In the genomic region with DNA sequence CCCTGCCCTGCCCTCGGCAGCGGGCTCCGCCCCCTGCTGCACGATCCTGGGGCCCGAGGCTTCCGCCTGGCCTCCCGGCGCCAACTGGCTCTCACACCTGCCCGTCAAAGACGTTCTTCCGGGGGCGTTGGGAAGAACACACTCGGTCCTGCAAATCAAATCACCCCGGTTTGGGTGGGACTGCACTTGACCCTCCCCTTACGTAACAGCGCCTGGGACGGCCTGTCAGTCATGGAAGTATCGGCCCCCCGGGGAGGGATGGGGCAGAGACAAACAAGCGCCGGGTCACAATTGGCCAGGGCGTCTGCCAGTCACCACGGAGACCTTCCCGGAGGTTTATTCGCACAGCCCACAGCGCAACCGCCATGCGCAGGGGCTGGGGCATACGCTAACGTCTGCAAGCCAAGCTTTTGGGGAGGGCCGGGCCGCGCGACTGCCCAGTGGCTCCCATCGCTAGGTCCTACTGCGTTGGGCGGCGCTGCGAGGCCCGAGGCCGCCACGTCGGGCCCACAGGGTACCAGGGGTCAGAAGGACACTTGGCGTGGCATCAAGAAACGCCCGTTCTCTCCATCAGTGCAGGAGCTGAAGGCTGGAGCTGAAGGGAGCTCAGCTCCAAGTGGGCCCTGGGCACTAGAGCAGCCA, we compare ENCODE assay signal across 1 cellular context.
A peak's percentile ranks its signal among the peaks of the same experiment; 100 is the strongest.
TF ChIP-seq lines count a peak whose summit lies in the region.

No MANE protein-coding gene starts in this region.

TF ChIP-seq in K562, 482 proteins besides CTCF, POLR2A, EP300 and RAD21 (continued from another document and continues in another):
- TF ChIP-seq TSC22D4 (tag; IDR thresholded peaks at IDR 0.05), result no peak
- TF ChIP-seq, protein P1, sequence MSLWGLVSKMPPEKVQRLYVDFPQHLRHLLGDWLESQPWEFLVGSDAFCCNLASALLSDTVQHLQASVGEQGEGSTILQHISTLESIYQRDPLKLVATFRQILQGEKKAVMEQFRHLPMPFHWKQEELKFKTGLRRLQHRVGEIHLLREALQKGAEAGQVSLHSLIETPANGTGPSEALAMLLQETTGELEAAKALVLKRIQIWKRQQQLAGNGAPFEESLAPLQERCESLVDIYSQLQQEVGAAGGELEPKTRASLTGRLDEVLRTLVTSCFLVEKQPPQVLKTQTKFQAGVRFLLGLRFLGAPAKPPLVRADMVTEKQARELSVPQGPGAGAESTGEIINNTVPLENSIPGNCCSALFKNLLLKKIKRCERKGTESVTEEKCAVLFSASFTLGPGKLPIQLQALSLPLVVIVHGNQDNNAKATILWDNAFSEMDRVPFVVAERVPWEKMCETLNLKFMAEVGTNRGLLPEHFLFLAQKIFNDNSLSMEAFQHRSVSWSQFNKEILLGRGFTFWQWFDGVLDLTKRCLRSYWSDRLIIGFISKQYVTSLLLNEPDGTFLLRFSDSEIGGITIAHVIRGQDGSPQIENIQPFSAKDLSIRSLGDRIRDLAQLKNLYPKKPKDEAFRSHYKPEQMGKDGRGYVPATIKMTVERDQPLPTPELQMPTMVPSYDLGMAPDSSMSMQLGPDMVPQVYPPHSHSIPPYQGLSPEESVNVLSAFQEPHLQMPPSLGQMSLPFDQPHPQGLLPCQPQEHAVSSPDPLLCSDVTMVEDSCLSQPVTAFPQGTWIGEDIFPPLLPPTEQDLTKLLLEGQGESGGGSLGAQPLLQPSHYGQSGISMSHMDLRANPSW (CRISPR knock-in tag; IDR thresholded peaks at IDR 0.05), result no peak
- no peak for TF ChIP-seq SNIP1 (IDR thresholded peaks at IDR 0.05; ENCODE audit: low read depth)
- TF ChIP-seq KLF13 (tag; IDR thresholded peaks at IDR 0.05; ENCODE audit: borderline replicate concordance, low read depth), result no peak
- no peak for TF ChIP-seq HNRNPH1 (optimal IDR thresholded peaks at IDR 0.05; ENCODE audit: low read depth, low read length)
- peak; percentile 92 for TF ChIP-seq ATF7 (IDR thresholded peaks at IDR 0.05)
- peak; percentile 86 for TF ChIP-seq RBFOX2 (IDR thresholded peaks at IDR 0.05; ENCODE audit: low read depth, low read length)
- peak; percentile 13; the same call in 1 of the 2 replicates for TF ChIP-seq RNF2 (IDR thresholded peaks at IDR 0.05)
- no peak for TF ChIP-seq ZNF311 (CRISPR knock-in tag; IDR thresholded peaks at IDR 0.05)
- TF ChIP-seq NCOR1 (IDR thresholded peaks at IDR 0.05), result no peak
- TF ChIP-seq C11orf30 (IDR thresholded peaks at IDR 0.05; ENCODE audit: low read depth), result no peak
- TF ChIP-seq, protein P2, sequence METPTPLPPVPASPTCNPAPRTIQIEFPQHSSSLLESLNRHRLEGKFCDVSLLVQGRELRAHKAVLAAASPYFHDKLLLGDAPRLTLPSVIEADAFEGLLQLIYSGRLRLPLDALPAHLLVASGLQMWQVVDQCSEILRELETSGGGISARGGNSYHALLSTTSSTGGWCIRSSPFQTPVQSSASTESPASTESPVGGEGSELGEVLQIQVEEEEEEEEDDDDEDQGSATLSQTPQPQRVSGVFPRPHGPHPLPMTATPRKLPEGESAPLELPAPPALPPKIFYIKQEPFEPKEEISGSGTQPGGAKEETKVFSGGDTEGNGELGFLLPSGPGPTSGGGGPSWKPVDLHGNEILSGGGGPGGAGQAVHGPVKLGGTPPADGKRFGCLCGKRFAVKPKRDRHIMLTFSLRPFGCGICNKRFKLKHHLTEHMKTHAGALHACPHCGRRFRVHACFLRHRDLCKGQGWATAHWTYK (CRISPR knock-in tag; IDR thresholded peaks at IDR 0.05), result 0 out of 2 replicates have a peak, but pooled peaks have one; percentile 23
- TF ChIP-seq, protein P3, sequence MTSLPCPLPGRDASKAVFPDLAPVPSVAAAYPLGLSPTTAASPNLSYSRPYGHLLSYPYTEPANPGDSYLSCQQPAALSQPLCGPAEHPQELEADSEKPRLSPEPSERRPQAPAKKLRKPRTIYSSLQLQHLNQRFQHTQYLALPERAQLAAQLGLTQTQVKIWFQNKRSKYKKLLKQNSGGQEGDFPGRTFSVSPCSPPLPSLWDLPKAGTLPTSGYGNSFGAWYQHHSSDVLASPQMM (CRISPR knock-in tag; IDR thresholded peaks at IDR 0.05), result no peak
- no peak for TF ChIP-seq ZBTB11 (CRISPR knock-in tag; IDR thresholded peaks at IDR 0.05)
- TF ChIP-seq THRB (CRISPR knock-in tag; conservative IDR thresholded peaks at IDR 0.05), result no peak
- TF ChIP-seq GABPA (tag; conservative IDR thresholded peaks at IDR 0.05; ENCODE audit: low read depth), result peak; percentile 95
- peak in 1 of 2 experiments; percentile 41 for TF ChIP-seq E2F6 (IDR thresholded peaks at IDR 0.05; ENCODE audit: borderline replicate concordance in 1 of 2, extremely low read depth in 1 of 2, insufficient read depth in 1 of 2, insufficient read length in 1 of 2, low read depth in 1 of 2, low read length in 1 of 2, poor library complexity in 1 of 2, severe bottlenecking in 1 of 2)
- no peak for TF ChIP-seq FOXP4 (CRISPR knock-in tag; IDR thresholded peaks at IDR 0.05; ENCODE audit: borderline replicate concordance)
- TF ChIP-seq UBTF (IDR thresholded peaks at IDR 0.05; ENCODE audit: borderline replicate concordance in 1 of 2, low read depth in 2 of 2, low read length in 2 of 2), result no peak
- no peak for TF ChIP-seq RFX7 (CRISPR knock-in tag; IDR thresholded peaks at IDR 0.05)
- TF ChIP-seq ZNF445 (CRISPR knock-in tag; IDR thresholded peaks at IDR 0.05; ENCODE audit: low read depth), result no peak
- TF ChIP-seq ELF4 (CRISPR knock-in tag; IDR thresholded peaks at IDR 0.05), result no peak
- TF ChIP-seq E4F1 (CRISPR knock-in tag; IDR thresholded peaks at IDR 0.05; ENCODE audit: borderline replicate concordance), result no peak
- TF ChIP-seq PTBP1 (IDR thresholded peaks at IDR 0.05; ENCODE audit: low read depth, low read length), result no peak
- no peak for TF ChIP-seq ZNF699 (CRISPR knock-in tag; IDR thresholded peaks at IDR 0.05; ENCODE audit: insufficient replicate concordance)
- TF ChIP-seq, protein P4, sequence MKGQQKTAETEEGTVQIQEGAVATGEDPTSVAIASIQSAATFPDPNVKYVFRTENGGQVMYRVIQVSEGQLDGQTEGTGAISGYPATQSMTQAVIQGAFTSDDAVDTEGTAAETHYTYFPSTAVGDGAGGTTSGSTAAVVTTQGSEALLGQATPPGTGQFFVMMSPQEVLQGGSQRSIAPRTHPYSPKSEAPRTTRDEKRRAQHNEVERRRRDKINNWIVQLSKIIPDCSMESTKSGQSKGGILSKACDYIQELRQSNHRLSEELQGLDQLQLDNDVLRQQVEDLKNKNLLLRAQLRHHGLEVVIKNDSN (CRISPR knock-in tag; IDR thresholded peaks at IDR 0.05), result no peak
- peak; percentile 85 for TF ChIP-seq CEBPG (CRISPR knock-in tag; IDR thresholded peaks at IDR 0.05)
- peak; percentile 74 to 78 for TF ChIP-seq CEBPG (tag; conservative IDR thresholded peaks at IDR 0.05 in 1 of 2, IDR thresholded peaks at IDR 0.05 in 1 of 2)
- no peak for TF ChIP-seq RAD51 (IDR thresholded peaks at IDR 0.05; ENCODE audit: borderline replicate concordance, low read depth)
- TF ChIP-seq GATAD2A (IDR thresholded peaks at IDR 0.05), result no peak
- TF ChIP-seq, protein P5, sequence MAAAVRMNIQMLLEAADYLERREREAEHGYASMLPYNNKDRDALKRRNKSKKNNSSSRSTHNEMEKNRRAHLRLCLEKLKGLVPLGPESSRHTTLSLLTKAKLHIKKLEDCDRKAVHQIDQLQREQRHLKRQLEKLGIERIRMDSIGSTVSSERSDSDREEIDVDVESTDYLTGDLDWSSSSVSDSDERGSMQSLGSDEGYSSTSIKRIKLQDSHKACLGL (CRISPR knock-in tag; IDR thresholded peaks at IDR 0.05; ENCODE audit: borderline replicate concordance, poor library complexity, severe bottlenecking), result no peak
- no peak for TF ChIP-seq PPARD (CRISPR knock-in tag; IDR thresholded peaks at IDR 0.05)
- TF ChIP-seq ETV1 (tag; conservative IDR thresholded peaks at IDR 0.05; ENCODE audit: low read depth), result no peak
- no peak for TF ChIP-seq BDP1 (IDR thresholded peaks at IDR 0.05; ENCODE audit: insufficient read depth, insufficient read length)
- no peak for TF ChIP-seq LEF1 (IDR thresholded peaks at IDR 0.05)
- TF ChIP-seq NR2C2 (CRISPR knock-in tag; IDR thresholded peaks at IDR 0.05), result no peak
- peak; percentile 76; the same call in 1 of the 2 replicates for TF ChIP-seq NR2C2 (tag; IDR thresholded peaks at IDR 0.05)
- no peak for TF ChIP-seq ZNF384 (IDR thresholded peaks at IDR 0.05; ENCODE audit: low read depth, low read length)
